8 cellular contexts compared by ENCODE assay signal in genomic region chr20:2663364-2663886, GRCh38.
DNase-seq lines count a peak whose midpoint lies in the region; ATAC-seq and TF ChIP-seq lines count a peak whose summit lies in the region.

No MANE protein-coding gene starts in this region.

- H3F3A ChIP-seq in Loucy (ENCODE audit: low read depth), result 0 out of 2 replicates have a peak, but pooled peaks cover 8% of the 10 kb centered on the region

- H3K4me3 Mint-ChIP-seq in nephron, result peak overlapping the region; percentile 85 to 92 (median 88)

- no peaks in the 10 kb centered on the region for H3K9me2 ChIP-seq in Loucy (replicated peaks; ENCODE audit: low read depth, low read length)

- H3K79me2 ChIP-seq in Loucy (ENCODE audit: insufficient read depth, low read length), result peaks cover 25% of the 10 kb centered on the region

- H2AFZ ChIP-seq in Loucy (ENCODE audit: low read length), result peak overlapping the region; percentile 92; the same call in 1 of the 2 replicates

- H3K9me3 Mint-ChIP-seq in nephron, result no peaks in the 10 kb centered on the region

- H3K27ac ChIP-seq in BLaER1 treated with 17β-estradiol and CSF1 and Interleukin-3, amounts not matched to agents 10 nM and 100 nM, result peak overlapping the region; percentile 86 to 99 (median 94); a peak in 21 of 22 replicates
- peak overlapping the region; percentile 76 for H3K27ac ChIP-seq in effector memory CD4-positive, alpha-beta T cell (ENCODE audit: insufficient read depth, low read length, poor library complexity, severe bottlenecking)

- peak overlapping the region; percentile 85 to 95 (median 92) for H3K9ac ChIP-seq in BLaER1 treated with 17β-estradiol and CSF1 and Interleukin-3, amounts not matched to agents 10 nM and 100 nM
- H3K9ac ChIP-seq in Loucy (ENCODE audit: low read depth, low read length, poor library complexity, severe bottlenecking), result peak overlapping the region; percentile 92

- DNase-seq in effector memory CD4-positive, alpha-beta T cell, result no peak
- DNase-seq in activated gamma-delta T cell (lab: John Stamatoyannopoulos, UW) (no peak), NCI-H2227 treated with DMSO at 0.1 percent for 48 hours (lab: John Stamatoyannopoulos, UW) (no peak)

- peaks cover 18 to 53% (median 30%) of the 10 kb centered on the region in 10 experiments for H3K4me1 ChIP-seq in BLaER1 treated with 17β-estradiol and CSF1 and Interleukin-3, amounts not matched to agents 10 nM and 100 nM
- H3K4me1 ChIP-seq in Loucy (ENCODE audit: insufficient read depth, low read length, poor library complexity, severe bottlenecking), result peaks cover 12% of the 10 kb centered on the region
- H3K4me1 ChIP-seq in effector memory CD4-positive, alpha-beta T cell (ENCODE audit: control insufficient read depth, insufficient read depth, low read length, poor library complexity, severe bottlenecking), result peaks cover 8% of the 10 kb centered on the region

- H3K27me3 Mint-ChIP-seq in nephron (ENCODE audit: low read depth), result peaks cover 3% of the 10 kb centered on the region

- H3K27me3 ChIP-seq in BLaER1 treated with 17β-estradiol and CSF1 and Interleukin-3, amounts not matched to agents 10 nM and 100 nM, result no peaks in the 10 kb centered on the region
- no peaks in the 10 kb centered on the region for H3K27me3 ChIP-seq in Loucy (ENCODE audit: insufficient read depth, low read length, poor library complexity, severe bottlenecking)
- no peaks in the 10 kb centered on the region for H3K27me3 ChIP-seq in effector memory CD4-positive, alpha-beta T cell (replicated peaks; ENCODE audit: control insufficient read depth, insufficient read depth, low read length, poor library complexity, severe bottlenecking)

- peaks cover 40 to 48% (median 45%) of the 10 kb centered on the region in 11 experiments for H3K36me3 ChIP-seq in BLaER1 treated with 17β-estradiol and CSF1 and Interleukin-3, amounts not matched to agents 10 nM and 100 nM
- peaks cover 25% of the 10 kb centered on the region; the same call in 1 of the 2 replicates for H3K36me3 ChIP-seq in Loucy (ENCODE audit: insufficient read depth, low read length)
- peaks cover 34% of the 10 kb centered on the region for H3K36me3 ChIP-seq in effector memory CD4-positive, alpha-beta T cell (ENCODE audit: control insufficient read depth, insufficient read depth, low read length)

- H3K4me3 ChIP-seq in BLaER1 treated with 17β-estradiol and CSF1 and Interleukin-3, amounts not matched to agents 10 nM and 100 nM, result peak overlapping the region; percentile 85 to 99 (median 92)
- H3K4me3 ChIP-seq in Loucy (ENCODE audit: low read length, poor library complexity, severe bottlenecking), result peak overlapping the region; percentile 98
- peak overlapping the region; percentile 77 for H3K4me3 ChIP-seq in effector memory CD4-positive, alpha-beta T cell (ENCODE audit: insufficient read depth, low read depth, low read length, poor library complexity, severe bottlenecking)

- peak overlapping the region; percentile 84 to 99 (median 98) for H3K4me2 ChIP-seq in BLaER1 treated with 17β-estradiol and CSF1 and Interleukin-3, amounts not matched to agents 10 nM and 100 nM
- peak overlapping the region; percentile 99 for H3K4me2 ChIP-seq in Loucy (ENCODE audit: low read depth, low read length, poor library complexity, severe bottlenecking)

- peaks cover 14% of the 10 kb centered on the region for H3K4me1 Mint-ChIP-seq in nephron

- no peaks in the 10 kb centered on the region for H3K9me3 ChIP-seq in BLaER1 treated with 17β-estradiol and CSF1 and Interleukin-3, amounts not matched to agents 10 nM and 100 nM (replicated peaks in 1 of 11)
- no peaks in the 10 kb centered on the region for H3K9me3 ChIP-seq in Loucy (ENCODE audit: insufficient read depth, low read depth, low read length)
- no peaks in the 10 kb centered on the region for H3K9me3 ChIP-seq in effector memory CD4-positive, alpha-beta T cell (ENCODE audit: control insufficient read depth, low read length)

- ATAC-seq in GM18861 (IDR thresholded peaks at IDR 0.05; ENCODE audit: unreplicated experiment), result no peak
- no peak for ATAC-seq in HG02642 (IDR thresholded peaks at IDR 0.05; ENCODE audit: poor library complexity, unreplicated experiment)

- peak overlapping the region in 2 of 3 experiments; percentile 39 to 77 for H3K27ac Mint-ChIP-seq in nephron

- peaks cover 3 to 46% (median 24%) of the 10 kb centered on the region in 11 experiments; a peak in 21 of 22 replicates for H4K20me1 ChIP-seq in BLaER1 treated with 17β-estradiol and CSF1 and Interleukin-3, amounts not matched to agents 10 nM and 100 nM
- peaks cover 9% of the 10 kb centered on the region for H4K20me1 ChIP-seq in Loucy (ENCODE audit: insufficient read depth, low read length, poor library complexity, severe bottlenecking)

- H3K36me3 Mint-ChIP-seq in nephron (ENCODE audit: low read depth), result peaks cover 38% of the 10 kb centered on the region

- TF ChIP-seq CTCF in Loucy (conservative IDR thresholded peaks at IDR 0.05; ENCODE audit: low read length) (no peak), nephron (IDR thresholded peaks at IDR 0.05; ENCODE audit: unreplicated experiment in 3 of 3) (no peak)
